In genomic region chr10:117924820-117925219, GRCh38 we compare ENCODE assay signal across 26 cellular contexts.
"Had no signal": no experiment of that assay in that cellular context is flagged by ENCODE, and none has a peak within 500 bp of the region (broad histone marks: within the 10 kb centered on the region; RNA-seq: fewer than 3 reads in every experiment).

No MANE protein-coding gene starts in this region.

- H3K27me3 ChIP-seq: pancreas, sigmoid colon, uterus had no signal

- H3K36me3 Mint-ChIP-seq: naive thymus-derived CD8-positive, alpha-beta T cell; stimulated activated naive B cell treated with anti-CD40 and anti-IgM and Interleukin-4, amounts not matched to agents 10 μg/mL and 1 μg/mL and 100 μg/mL, for 72 hours; type B pancreatic cell had no signal

- H3K27me3 Mint-ChIP-seq: type B pancreatic cell had no signal

- H3K4me3 ChIP-seq: left lung, lower lobe of right lung, pancreas, prostate gland, sigmoid colon, spleen, stomach, suprapubic skin, thoracic aorta, tibial artery, uterus had no signal

- H3K27ac ChIP-seq: left lung, lower lobe of right lung, pancreas, prostate gland, sigmoid colon, spleen, stomach, suprapubic skin, thoracic aorta, tibial artery, uterus had no signal

- H3K4me1 Mint-ChIP-seq: naive thymus-derived CD8-positive, alpha-beta T cell; nephron; stimulated activated naive B cell treated with anti-CD40 and anti-IgM and Interleukin-4, amounts not matched to agents 10 μg/mL and 1 μg/mL and 100 μg/mL, for 72 hours had no signal

- H3K9me3 ChIP-seq: left lung, lower lobe of right lung, pancreas, prostate gland, sigmoid colon, spleen, stomach, suprapubic skin, thoracic aorta, tibial artery, uterus had no signal

- DNase-seq: hippocampal formation; left colon; left lung; lower lobe of right lung; mammary epithelial cell; mesenchymal stem cell; naive thymus-derived CD8-positive, alpha-beta T cell; nucleus accumbens; pancreas; posterior cingulate gyrus; retina; right cardiac atrium; sigmoid colon; small intestine; spleen; stimulated activated CD4-positive, alpha-beta T cell treated with anti-CD3 and anti-CD28 coated beads, Interleukin-2, amount 100 ng/mL, for 48 hours; stimulated activated naive B cell treated with anti-CD40 and anti-IgM and Interleukin-4, amounts not matched to agents 10 μg/mL and 1 μg/mL and 100 μg/mL, for 72 hours; stimulated activated naive CD8-positive, alpha-beta T cell treated with anti-CD3 and anti-CD28 coated beads, Interleukin-15, Interleukin-2, amounts not matched to agents 100 U/mL and 50 U/mL, for 24 hours; stomach; tibial artery; uterus had no signal

- ATAC-seq: left colon; left lung; lower lobe of right lung; naive thymus-derived CD8-positive, alpha-beta T cell; pancreas; right cardiac atrium; stimulated activated naive B cell treated with anti-CD40 and anti-IgM and Interleukin-4, amounts not matched to agents 10 μg/mL and 1 μg/mL and 100 μg/mL, for 72 hours; stimulated activated naive CD8-positive, alpha-beta T cell treated with anti-CD3 and anti-CD28 coated beads, Interleukin-15, Interleukin-2, amounts not matched to agents 100 U/mL and 50 U/mL, for 24 hours had no signal

- H3K4me1 ChIP-seq: left lung, lower lobe of right lung, pancreas, prostate gland, sigmoid colon, spleen, stomach, suprapubic skin, tibial artery, uterus had no signal

- H3K36me3 ChIP-seq: left lung, lower lobe of right lung, pancreas, prostate gland, sigmoid colon, spleen, stomach, suprapubic skin, thoracic aorta, tibial artery, uterus had no signal

- H3K4me3 Mint-ChIP-seq: naive thymus-derived CD8-positive, alpha-beta T cell; nephron; stimulated activated naive B cell treated with anti-CD40 and anti-IgM and Interleukin-4, amounts not matched to agents 10 μg/mL and 1 μg/mL and 100 μg/mL, for 72 hours; type B pancreatic cell had no signal

- H3K9me3 Mint-ChIP-seq: nephron; stimulated activated naive B cell treated with anti-CD40 and anti-IgM and Interleukin-4, amounts not matched to agents 10 μg/mL and 1 μg/mL and 100 μg/mL, for 72 hours; type B pancreatic cell had no signal

- H3K27ac Mint-ChIP-seq: naive thymus-derived CD8-positive, alpha-beta T cell; nephron; stimulated activated naive B cell treated with anti-CD40 and anti-IgM and Interleukin-4, amounts not matched to agents 10 μg/mL and 1 μg/mL and 100 μg/mL, for 72 hours; type B pancreatic cell had no signal
